In genomic region chr12:14810167-14810952, GRCh38 we compare ENCODE assay signal across 13 cellular contexts. TPM values are rescaled to one million over a fixed set of nuclear protein-coding genes. Genes with fewer than 3 reads are reported as not detected.
DNase-seq lines count a peak whose midpoint lies in the region; ATAC-seq and TF ChIP-seq lines count a peak whose summit lies in the region.
"Had no signal": no experiment of that assay in that cellular context is flagged by ENCODE, and none has a peak within 500 bp of the region (broad histone marks: within the 10 kb centered on the region; RNA-seq: fewer than 3 reads in every experiment).

No MANE protein-coding gene starts in this region.

- no peak overlapping the region for H2AFZ ChIP-seq in MM.1S (ENCODE audit: low read length)

- H3K9me3 Mint-ChIP-seq in activated naive CD4-positive, alpha-beta T cell treated with anti-CD3 and anti-CD28 coated beads, Interleukin-2, amount 50 U/mL, for 24 hours: no peaks in the 10 kb centered on the region
- H3K9me3 Mint-ChIP-seq in stimulated activated naive CD8-positive, alpha-beta T cell treated with anti-CD3 and anti-CD28 coated beads, Interleukin-15, Interleukin-2, amounts not matched to agents 100 ng/mL and 50 ng/mL, for 24 hours: no peaks in the 10 kb centered on the region
- H3K9me3 Mint-ChIP-seq in activated CD8-positive, alpha-beta memory T cell treated with anti-CD3 and anti-CD28 coated beads, Interleukin-2, amount 10 ng/mL, durations not matched to agents 7 days and 5 days (ENCODE audit: low read depth): no peaks in the 10 kb centered on the region

- H3K4me1 ChIP-seq in MM.1S (ENCODE audit: low read length): peaks cover 4% of the 10 kb centered on the region; the same call in 1 of the 2 replicates
- H3K4me1 ChIP-seq in effector memory CD4-positive, alpha-beta T cell (ENCODE audit: control insufficient read depth, insufficient read depth, low read length, poor library complexity, severe bottlenecking): peaks cover 4% of the 10 kb centered on the region

- no peaks in the 10 kb centered on the region for H3K27me3 Mint-ChIP-seq in activated naive CD4-positive, alpha-beta T cell treated with anti-CD3 and anti-CD28 coated beads, Interleukin-2, amount 50 U/mL, for 24 hours
- H3K27me3 Mint-ChIP-seq in stimulated activated naive CD8-positive, alpha-beta T cell treated with anti-CD3 and anti-CD28 coated beads, Interleukin-15, Interleukin-2, amounts not matched to agents 100 ng/mL and 50 ng/mL, for 24 hours: no peaks in the 10 kb centered on the region
- no peaks in the 10 kb centered on the region for H3K27me3 Mint-ChIP-seq in activated CD8-positive, alpha-beta memory T cell treated with anti-CD3 and anti-CD28 coated beads, Interleukin-2, amount 10 ng/mL, durations not matched to agents 7 days and 5 days

- H3K4me2 ChIP-seq in MM.1S (ENCODE audit: low read depth, low read length): no peak overlapping the region

- H3K9me3 ChIP-seq in MM.1S (replicated peaks; ENCODE audit: insufficient read depth, low read length): no peaks in the 10 kb centered on the region
- no peaks in the 10 kb centered on the region for H3K9me3 ChIP-seq in effector memory CD4-positive, alpha-beta T cell (ENCODE audit: control insufficient read depth, low read length)

- H3K4me3 ChIP-seq in MM.1S (ENCODE audit: low read length): no peak overlapping the region
- H3K4me3 ChIP-seq in effector memory CD4-positive, alpha-beta T cell (ENCODE audit: insufficient read depth, low read depth, low read length, poor library complexity, severe bottlenecking): no peak overlapping the region

- CTCF ChIA-PET in activated CD8-positive, alpha-beta memory T cell treated with anti-CD3 and anti-CD28 coated beads, Interleukin-2, amount 10 ng/mL, durations not matched to agents 7 days and 5 days (lab: Charles Lee): interaction anchor here (0.7 to 2.3 kb wide), 9 partner anchors 12 to 411 kb away, joined by 3 to 7 read pairs (median 5); partner anchors contain the start of genes ERP27 and RERG

- no peak overlapping the region for H3K9ac ChIP-seq in MM.1S (ENCODE audit: low read length)

- H3K36me3 Mint-ChIP-seq in activated naive CD4-positive, alpha-beta T cell treated with anti-CD3 and anti-CD28 coated beads, Interleukin-2, amount 50 U/mL, for 24 hours: no peaks in the 10 kb centered on the region
- no peaks in the 10 kb centered on the region for H3K36me3 Mint-ChIP-seq in stimulated activated naive CD8-positive, alpha-beta T cell treated with anti-CD3 and anti-CD28 coated beads, Interleukin-15, Interleukin-2, amounts not matched to agents 100 ng/mL and 50 ng/mL, for 24 hours (ENCODE audit: low read depth)
- no peaks in the 10 kb centered on the region for H3K36me3 Mint-ChIP-seq in activated CD8-positive, alpha-beta memory T cell treated with anti-CD3 and anti-CD28 coated beads, Interleukin-2, amount 10 ng/mL, durations not matched to agents 7 days and 5 days

- peak overlapping the region; percentile 49 for H3K27ac Mint-ChIP-seq in activated naive CD4-positive, alpha-beta T cell treated with anti-CD3 and anti-CD28 coated beads, Interleukin-2, amount 50 U/mL, for 24 hours
- no peak overlapping the region for H3K27ac Mint-ChIP-seq in stimulated activated naive CD8-positive, alpha-beta T cell treated with anti-CD3 and anti-CD28 coated beads, Interleukin-15, Interleukin-2, amounts not matched to agents 100 ng/mL and 50 ng/mL, for 24 hours
- H3K27ac Mint-ChIP-seq in activated CD8-positive, alpha-beta memory T cell treated with anti-CD3 and anti-CD28 coated beads, Interleukin-2, amount 10 ng/mL, durations not matched to agents 7 days and 5 days: no peak overlapping the region

- peak; percentile 64 for ATAC-seq in left lobe of liver
- no peak for ATAC-seq in activated CD8-positive, alpha-beta memory T cell treated with anti-CD3 and anti-CD28 coated beads, Interleukin-2, amount 10 ng/mL, durations not matched to agents 7 days and 5 days

- no peaks in the 10 kb centered on the region for H3K27me3 ChIP-seq in MM.1S (replicated peaks; ENCODE audit: insufficient read depth, low read length)
- no peaks in the 10 kb centered on the region for H3K27me3 ChIP-seq in effector memory CD4-positive, alpha-beta T cell (replicated peaks; ENCODE audit: control insufficient read depth, insufficient read depth, low read length, poor library complexity, severe bottlenecking)

- H3K9me2 ChIP-seq in MM.1S (replicated peaks; ENCODE audit: insufficient read depth, low read length): no peaks in the 10 kb centered on the region

- H3K79me2 ChIP-seq in MM.1S (ENCODE audit: low read length): no peaks in the 10 kb centered on the region

- H3K36me3 ChIP-seq in MM.1S (replicated peaks; ENCODE audit: insufficient read depth, low read length): no peaks in the 10 kb centered on the region
- H3K36me3 ChIP-seq in effector memory CD4-positive, alpha-beta T cell (ENCODE audit: control insufficient read depth, insufficient read depth, low read length): no peaks in the 10 kb centered on the region

- no peak for TF ChIP-seq CTCF in MM.1S (IDR thresholded peaks at IDR 0.05; ENCODE audit: low read length)

- no peak overlapping the region for H3K4me3 Mint-ChIP-seq in activated naive CD4-positive, alpha-beta T cell treated with anti-CD3 and anti-CD28 coated beads, Interleukin-2, amount 50 U/mL, for 24 hours
- H3K4me3 Mint-ChIP-seq in stimulated activated naive CD8-positive, alpha-beta T cell treated with anti-CD3 and anti-CD28 coated beads, Interleukin-15, Interleukin-2, amounts not matched to agents 100 ng/mL and 50 ng/mL, for 24 hours: peak overlapping the region; percentile 45
- no peak overlapping the region for H3K4me3 Mint-ChIP-seq in activated CD8-positive, alpha-beta memory T cell treated with anti-CD3 and anti-CD28 coated beads, Interleukin-2, amount 10 ng/mL, durations not matched to agents 7 days and 5 days

- no peaks in the 10 kb centered on the region for H4K20me1 ChIP-seq in MM.1S (ENCODE audit: insufficient read depth, low read length)

- no peak overlapping the region for H3K27ac ChIP-seq in MM.1S (ENCODE audit: low read length)
- no peak overlapping the region for H3K27ac ChIP-seq in effector memory CD4-positive, alpha-beta T cell (ENCODE audit: insufficient read depth, low read length, poor library complexity, severe bottlenecking)

- peaks cover 21% of the 10 kb centered on the region for H3K4me1 Mint-ChIP-seq in activated naive CD4-positive, alpha-beta T cell treated with anti-CD3 and anti-CD28 coated beads, Interleukin-2, amount 50 U/mL, for 24 hours
- peaks cover 22% of the 10 kb centered on the region for H3K4me1 Mint-ChIP-seq in stimulated activated naive CD8-positive, alpha-beta T cell treated with anti-CD3 and anti-CD28 coated beads, Interleukin-15, Interleukin-2, amounts not matched to agents 100 ng/mL and 50 ng/mL, for 24 hours (ENCODE audit: low read depth)
- H3K4me1 Mint-ChIP-seq in activated CD8-positive, alpha-beta memory T cell treated with anti-CD3 and anti-CD28 coated beads, Interleukin-2, amount 10 ng/mL, durations not matched to agents 7 days and 5 days: peaks cover 11% of the 10 kb centered on the region

- H3F3A ChIP-seq in MM.1S (ENCODE audit: insufficient read depth, low read length): no peaks in the 10 kb centered on the region

- no peak for DNase-seq in activated naive CD4-positive, alpha-beta T cell treated with anti-CD3 and anti-CD28 coated beads, Interleukin-2, amount 50 U/mL, for 16 hours
- DNase-seq in MM.1S (peak; percentile 8), left lobe of liver (ENCODE audit: low spot score) (no peak), NCI-H1105 treated with DMSO at 0.1 percent for 48 hours (lab: John Stamatoyannopoulos, UW) (no peak)
- no peak for DNase-seq in effector memory CD4-positive, alpha-beta T cell
- no peak for DNase-seq in activated CD8-positive, alpha-beta memory T cell treated with anti-CD3 and anti-CD28 coated beads, Interleukin-2, amount 10 ng/mL, durations not matched to agents 7 days and 5 days
- DNase-seq: NCI-H510A, SHP77 treated with DMSO at 0.1 percent for 48 hours had no signal

RNA-seq across cellular contexts. Expression of gene SMCO3, which starts 3.6 kb away (rescaled TPM):
- total RNA-seq in left lobe of liver: 0.53 TPM
- total RNA-seq in activated CD8-positive, alpha-beta memory T cell treated with anti-CD3 and anti-CD28 coated beads, Interleukin-2, amount 10 ng/mL, durations not matched to agents 7 days and 5 days: not detected
- total RNA-seq: A673, G401, HT1080 had no signal

RNA-seq across cellular contexts. Expression of gene C12orf60, which starts 6.9 kb away (rescaled TPM):
- 0.33 TPM for total RNA-seq in left lobe of liver
- 1 to 10 TPM; 1.6 to 1.9 TPM for total RNA-seq in activated CD8-positive, alpha-beta memory T cell treated with anti-CD3 and anti-CD28 coated beads, Interleukin-2, amount 10 ng/mL, durations not matched to agents 7 days and 5 days

RNA-seq across cellular contexts. Expression of gene WBP11, which starts 7.1 kb away (rescaled TPM):
- total RNA-seq in left lobe of liver: 15.9 TPM
- 100 to 1,000 TPM; 102 to 116 TPM for total RNA-seq in activated CD8-positive, alpha-beta memory T cell treated with anti-CD3 and anti-CD28 coated beads, Interleukin-2, amount 10 ng/mL, durations not matched to agents 7 days and 5 days

RNA-seq across cellular contexts. Expression of gene ART4, which starts 33.0 kb away (rescaled TPM):
- 27.5 TPM for total RNA-seq in left lobe of liver
- not detected for total RNA-seq in activated CD8-positive, alpha-beta memory T cell treated with anti-CD3 and anti-CD28 coated beads, Interleukin-2, amount 10 ng/mL, durations not matched to agents 7 days and 5 days
- total RNA-seq: A673, G401, HT1080 had no signal
